In the genomic region with DNA sequence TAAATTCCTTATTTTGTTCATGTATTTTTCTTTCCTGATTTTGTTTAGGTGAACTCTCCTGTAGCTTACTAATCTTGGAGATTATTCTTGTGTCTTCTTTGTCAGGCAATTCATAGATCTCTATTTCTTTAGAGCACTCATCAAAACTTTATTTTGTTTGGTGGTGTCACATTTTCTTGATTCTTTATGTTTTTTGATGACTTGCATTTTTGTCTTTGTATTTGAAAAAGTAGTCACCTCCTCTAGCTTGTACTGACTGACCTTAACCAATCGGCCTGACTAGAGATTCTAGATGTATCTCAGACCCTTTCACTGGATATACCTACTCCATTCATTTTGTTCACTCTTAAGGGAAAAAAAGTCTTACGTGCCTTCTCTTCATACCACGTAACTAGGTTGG, we compare ENCODE assay signal across 7 cellular contexts.
"Had no signal": no experiment of that assay in that cellular context is flagged by ENCODE, and none has a peak within 500 bp of the region (broad histone marks: within the 10 kb centered on the region; RNA-seq: fewer than 3 reads in every experiment).

No MANE protein-coding gene starts in this region.

- H2AFZ ChIP-seq: GM23338 had no signal

- H3K4me2 ChIP-seq: GM23338 had no signal

- H3K4me1 ChIP-seq: HAP-1 had no signal

- H3K27ac ChIP-seq: HL-60 had no signal

- H3K4me3 ChIP-seq: GM23338, HAP-1 had no signal

- ATAC-seq: GM23338, HCT116 had no signal

- H3K36me3 ChIP-seq: HAP-1 had no signal

- H3K9me3 ChIP-seq: HAP-1 had no signal

- DNase-seq: H7, HFFc6, KG1 had no signal
